ENCODE assay signal across 1 cellular context in the genomic region with DNA sequence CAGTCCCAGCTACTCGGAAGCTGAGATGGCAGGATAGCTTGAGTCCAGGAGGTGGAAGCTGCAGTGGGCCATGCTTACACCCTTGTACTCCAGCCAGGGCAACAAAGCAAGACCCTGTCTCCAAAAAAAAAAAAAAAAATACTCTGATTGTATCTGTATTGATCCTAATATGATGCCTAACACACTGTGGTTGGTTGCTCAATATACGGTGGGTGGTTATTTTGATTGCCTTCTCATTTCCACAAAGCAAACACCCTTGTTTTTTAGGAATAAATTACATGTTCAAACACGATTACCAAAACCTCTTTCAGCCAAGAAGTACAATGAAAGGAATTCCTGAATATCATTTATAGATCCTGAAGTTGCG.
TF ChIP-seq lines count a peak whose summit lies in the region.

No MANE protein-coding gene starts in this region.

TF ChIP-seq in liver, 16 proteins besides CTCF, POLR2A, EP300 and RAD21 (continued from another document):
- TF ChIP-seq, protein P1, sequence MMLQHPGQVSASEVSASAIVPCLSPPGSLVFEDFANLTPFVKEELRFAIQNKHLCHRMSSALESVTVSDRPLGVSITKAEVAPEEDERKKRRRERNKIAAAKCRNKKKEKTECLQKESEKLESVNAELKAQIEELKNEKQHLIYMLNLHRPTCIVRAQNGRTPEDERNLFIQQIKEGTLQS (IDR thresholded peaks at IDR 0.05) = no peak
- no peak for TF ChIP-seq YY1 (IDR thresholded peaks at IDR 0.05)
- TF ChIP-seq RXRA (IDR thresholded peaks at IDR 0.05) = no peak
- TF ChIP-seq JUND (IDR thresholded peaks at IDR 0.05) = no peak
- no peak for TF ChIP-seq HNF4A (conservative IDR thresholded peaks at IDR 0.05)
- TF ChIP-seq, protein P2, sequence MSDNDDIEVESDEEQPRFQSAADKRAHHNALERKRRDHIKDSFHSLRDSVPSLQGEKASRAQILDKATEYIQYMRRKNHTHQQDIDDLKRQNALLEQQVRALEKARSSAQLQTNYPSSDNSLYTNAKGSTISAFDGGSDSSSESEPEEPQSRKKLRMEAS (IDR thresholded peaks at IDR 0.05) = no peak
